Comparison of ENCODE assay signal across 32 cellular contexts in the genomic region with DNA sequence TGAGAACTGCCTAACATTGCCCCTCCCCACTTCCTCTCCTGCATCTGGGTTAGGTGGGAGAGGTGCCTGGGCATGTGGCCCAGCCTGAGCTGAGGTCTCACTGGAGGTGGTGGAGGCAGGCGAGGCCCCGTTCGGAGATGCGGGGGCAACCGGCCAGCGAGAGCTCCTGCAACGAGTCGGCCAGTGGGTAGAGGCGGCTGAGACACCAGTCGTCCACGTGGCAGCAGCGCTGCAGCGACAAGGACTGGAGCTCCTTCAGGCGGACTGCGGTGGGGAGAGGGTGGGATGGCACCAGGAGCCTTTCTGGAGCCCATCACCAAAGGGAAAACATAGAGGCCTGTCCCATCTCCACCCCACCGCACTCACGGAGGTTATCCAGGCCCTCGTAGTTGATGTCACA. TPM values are rescaled to one million over a fixed set of nuclear protein-coding genes. Genes with fewer than 3 reads are reported as not detected.
"Had no signal": no experiment of that assay in that cellular context is flagged by ENCODE, and none has a peak within 500 bp of the region (broad histone marks: within the 10 kb centered on the region; RNA-seq: fewer than 3 reads in every experiment).

No MANE protein-coding gene starts in this region.

- FAIRE-seq: keratinocyte, small intestine, TTC549 had no signal

- H3K4me3 ChIP-seq: right lobe of liver, testis, vagina had no signal

- H3K9ac ChIP-seq: parathyroid adenoma had no signal

- H3K79me2 ChIP-seq: parathyroid adenoma had no signal

- H3K27me3 ChIP-seq: neutrophil, right lobe of liver, testis, vagina had no signal

- H3K36me3 ChIP-seq: right lobe of liver had no signal

- H2AFZ ChIP-seq: parathyroid adenoma had no signal

- DNase-seq: activated CD4-positive, alpha-beta T cell treated with anti-CD3 and anti-CD28 coated beads for 1 hour; activated CD4-positive, alpha-beta T cell treated with anti-CD3 and anti-CD28 coated beads, Interleukin-2, amount 50 U/mL, for 1 hour; activated CD8-positive, alpha-beta memory T cell treated with anti-CD3 and anti-CD28 coated beads, Interleukin-2, amount 50 U/mL, for 4 hours; activated naive CD4-positive, alpha-beta T cell treated with Interleukin-2 at 50 U/mL for 16 hours; activated naive CD8-positive, alpha-beta T cell treated with anti-CD3 and anti-CD28 coated beads, Interleukin-2, amount 10 ng/mL, durations not matched to agents 7 days and 5 days; activated T-cell treated with anti-CD3 and anti-CD28 coated beads, Interleukin-2, amount 50 U/mL, for 24 hours; amygdala; cortex of kidney; endodermal cell; midbrain; small intestine; stimulated activated CD4-positive, alpha-beta T cell treated with anti-CD3 and anti-CD28 coated beads, Interleukin-2, amount 100 ng/mL, for 24 hours; stimulated activated CD8-positive, alpha-beta memory T cell treated with anti-CD3 and anti-CD28 coated beads, Interleukin-4, amount 100 ng/mL, for 48 hours; stimulated activated naive B cell treated with anti-CD40 and anti-IgM and Interleukin-4, amounts not matched to agents 10 μg/mL and 1 μg/mL and 100 μg/mL, for 72 hours; T-helper 1 cell; testis; trophoblast cell; WERI-Rb-1 had no signal

- ATAC-seq: natural killer cell treated with Interleukin-12 subunit alpha and Interleukin-12 subunit beta and Interleukin-15 and Interleukin-18, amount 100 ng/mL, for 72 hours; stimulated activated naive B cell treated with anti-CD40 and anti-IgM and Interleukin-4, amounts not matched to agents 10 μg/mL and 1 μg/mL and 100 μg/mL, for 72 hours had no signal

- H3K9me3 ChIP-seq: neutrophil, right lobe of liver, testis, vagina had no signal

- H3K27ac ChIP-seq: epithelial cell of prostate, neutrophil, parathyroid adenoma, right lobe of liver, testis, vagina, WERI-Rb-1 had no signal

RNA-seq across cellular contexts. Expression of a gene that starts 9.8 kb away (rescaled TPM):
- total RNA-seq: activated naive CD8-positive, alpha-beta T cell treated with anti-CD3 and anti-CD28 coated beads, Interleukin-2, amount 10 ng/mL, durations not matched to agents 7 days and 5 days; activated T-helper 2 cell treated with anti-CD3 and anti-CD28 coated beads, Interferon-gamma antibody, Interleukin-2, Interleukin-4, amounts not matched to agents 10 μg/mL and 5 μg/mL and 100 μg/mL, durations not matched to agents 14 hours and 24 hours and 36 hours; bronchial epithelial cell; cerebellum; endodermal cell; fibroblast of villous mesenchyme; left lobe of liver; lung microvascular endothelial cell; natural killer cell treated with Interleukin-12 subunit alpha and Interleukin-12 subunit beta and Interleukin-15 and Interleukin-18, amount 100 ng/mL, for 72 hours; right lobe of liver; vagina had no signal
- polyA plus RNA-seq: keratinocyte had no signal
